In genomic region chr12:6333029-6333428, GRCh38 we compare ENCODE assay signal across 10 cellular contexts. TPM values are rescaled to one million over a fixed set of nuclear protein-coding genes. Genes with fewer than 3 reads are reported as not detected.
DNase-seq lines count a peak whose midpoint lies in the region; ATAC-seq and TF ChIP-seq lines count a peak whose summit lies in the region.
"Had no signal": no experiment of that assay in that cellular context is flagged by ENCODE, and none has a peak within 500 bp of the region (broad histone marks: within the 10 kb centered on the region; RNA-seq: fewer than 3 reads in every experiment).

No MANE protein-coding gene starts in this region.

- peaks cover 16% of the 10 kb centered on the region for H3K36me3 Mint-ChIP-seq in natural killer cell
- H3K36me3 Mint-ChIP-seq in natural killer cell treated with Interleukin-12 subunit alpha and Interleukin-12 subunit beta and Interleukin-15 and Interleukin-18, amount 100 ng/mL, for 72 hours, result peaks cover 18% of the 10 kb centered on the region

- no peaks in the 10 kb centered on the region for H3K9me3 Mint-ChIP-seq in natural killer cell
- no peaks in the 10 kb centered on the region for H3K9me3 Mint-ChIP-seq in natural killer cell treated with Interleukin-12 subunit alpha and Interleukin-12 subunit beta and Interleukin-15 and Interleukin-18, amount 100 ng/mL, for 72 hours

- TF ChIP-seq CTCF in natural killer cell (IDR thresholded peaks at IDR 0.05), result no peak
- no peak for TF ChIP-seq CTCF in adrenal gland (IDR thresholded peaks at IDR 0.05)
- TF ChIP-seq CTCF in vagina (IDR thresholded peaks at IDR 0.05), result no peak

- H3K4me1 ChIP-seq in adrenal gland (replicated peaks in 1 of 2), result peaks cover 31 to 87% of the 10 kb centered on the region in 2 donors
- H3K4me1 ChIP-seq in mucosa of rectum (ENCODE audit: control insufficient read depth in 2 of 2, insufficient read depth in 2 of 2, low read length in 2 of 2), result peaks cover 43 to 59% of the 10 kb centered on the region in 2 donors
- peaks cover 55% of the 10 kb centered on the region for H3K4me1 ChIP-seq in vagina

- peak overlapping the region; percentile 89 for H3K4me3 Mint-ChIP-seq in natural killer cell
- no peak overlapping the region for H3K4me3 Mint-ChIP-seq in natural killer cell treated with Interleukin-12 subunit alpha and Interleukin-12 subunit beta and Interleukin-15 and Interleukin-18, amount 100 ng/mL, for 72 hours

- no peak overlapping the region for H3K4me3 ChIP-seq in adrenal gland
- H3K4me3 ChIP-seq in mucosa of rectum (ENCODE audit: low read length in 2 of 2), result no peak overlapping the region
- no peak overlapping the region for H3K4me3 ChIP-seq in vagina

- peaks cover 13 to 44% of the 10 kb centered on the region in 2 donors for H3K4me1 Mint-ChIP-seq in natural killer cell
- peaks cover 50% of the 10 kb centered on the region in 2 donors for H3K4me1 Mint-ChIP-seq in natural killer cell treated with Interleukin-12 subunit alpha and Interleukin-12 subunit beta and Interleukin-15 and Interleukin-18, amount 100 ng/mL, for 72 hours (ENCODE audit: low read depth in 2 of 2)

- H3K27ac Mint-ChIP-seq in natural killer cell, result no peak overlapping the region
- H3K27ac Mint-ChIP-seq in natural killer cell treated with Interleukin-12 subunit alpha and Interleukin-12 subunit beta and Interleukin-15 and Interleukin-18, amount 100 ng/mL, for 72 hours, result no peak overlapping the region

- intact Hi-C loops in natural killer cell (cut with micrococcal nuclease), result no loop called here
- intact Hi-C loops in adrenal gland (cut with DNase I), result loop anchor here (5.0 to 10.0 kb wide), 2 partner anchors 134 to 202 kb away; partner anchors contain the start of gene GAPDH (in 1 of the 2)
- intact Hi-C loops in vagina (cut with DNase I), result loop anchor here (5.0 kb wide), 1 partner anchor 129 kb away; no protein-coding TSS in a partner anchor

- no peak for ATAC-seq in natural killer cell
- no peak for ATAC-seq in natural killer cell treated with Interleukin-12 subunit alpha and Interleukin-12 subunit beta and Interleukin-15 and Interleukin-18, amount 100 ng/mL, for 72 hours

- no peaks in the 10 kb centered on the region for H3K9me3 ChIP-seq in adrenal gland (replicated peaks in 1 of 3)
- H3K9me3 ChIP-seq in mucosa of rectum (ENCODE audit: control insufficient read depth in 2 of 2, low read length in 2 of 2), result no peaks in the 10 kb centered on the region
- H3K9me3 ChIP-seq in vagina, result no peaks in the 10 kb centered on the region

- 70 to 81% (median 74%) methylated on average over 8 to 9 of the region's 9 CpGs for WGBS in adrenal gland, 4 donors

- H3K27me3 Mint-ChIP-seq in natural killer cell (ENCODE audit: low read depth in 2 of 2), result no peaks in the 10 kb centered on the region
- no peaks in the 10 kb centered on the region for H3K27me3 Mint-ChIP-seq in natural killer cell treated with Interleukin-12 subunit alpha and Interleukin-12 subunit beta and Interleukin-15 and Interleukin-18, amount 100 ng/mL, for 72 hours

- H3K9ac ChIP-seq in mucosa of rectum (ENCODE audit: low read depth in 1 of 2, low read length in 2 of 2), result no peak overlapping the region

- peaks cover 0 to 68% of the 10 kb centered on the region in 2 donors for H3K36me3 ChIP-seq in adrenal gland (replicated peaks in 1 of 2)
- H3K36me3 ChIP-seq in mucosa of rectum (ENCODE audit: control insufficient read depth in 2 of 2, insufficient read depth in 2 of 2, low read length in 2 of 2), result peaks cover 56 to 64% of the 10 kb centered on the region in 2 donors
- peaks cover 0 to 60% of the 10 kb centered on the region in 2 donors for H3K36me3 ChIP-seq in vagina

- no peak for DNase-seq in natural killer cell
- no peak for DNase-seq in natural killer cell treated with Interleukin-12 subunit alpha and Interleukin-12 subunit beta and Interleukin-15 and Interleukin-18, amount 100 ng/mL, for 72 hours (ENCODE audit: low spot score)
- no peak for DNase-seq in adrenal gland
- DNase-seq in vagina (ENCODE audit: extremely low spot score in 2 of 2), result no peak
- no peak for DNase-seq in T1000 (lab: John Stamatoyannopoulos, UW)
- no peak for DNase-seq in NCI-H1930 (lab: John Stamatoyannopoulos, UW)
- DNase-seq in NCI-H187 (lab: John Stamatoyannopoulos, UW), result no peak
- DNase-seq: NCI-H2081 had no signal

- no peak for TF ChIP-seq POLR2A in adrenal gland (IDR thresholded peaks at IDR 0.05)
- TF ChIP-seq POLR2A in vagina (IDR thresholded peaks at IDR 0.05), result no peak

- H3K27me3 ChIP-seq in adrenal gland (no peaks in the 10 kb centered on the region), mucosa of rectum (ENCODE audit: control insufficient read depth in 2 of 2, insufficient read depth in 2 of 2, low read length in 2 of 2) (no peaks in the 10 kb centered on the region), vagina (no peaks in the 10 kb centered on the region)

- H3K27ac ChIP-seq in adrenal gland (peak overlapping the region in 3 of 5 donors; percentile 24 to 98 (median 62)), mucosa of rectum (ENCODE audit: low read depth in 2 of 2, low read length in 2 of 2) (peak overlapping the region; percentile 44 to 74), vagina (peak overlapping the region; percentile 2)

RNA-seq across cellular contexts. Expression of gene TNFRSF1A, which starts 8.8 kb away (rescaled TPM):
- total RNA-seq in natural killer cell, result 100 to 1,000 TPM in 1 of 3 donors, 10 to 100 TPM in 2; 75.7 to 116 (median 87.3) TPM
- total RNA-seq in natural killer cell treated with Interleukin-12 subunit alpha and Interleukin-12 subunit beta and Interleukin-15 and Interleukin-18, amount 100 ng/mL, for 72 hours, result 100 to 1,000 TPM in 1 of 2 donors, 10 to 100 TPM in 1; 83.2 to 102 TPM
- 100 to 1,000 TPM; 181 to 386 (median 262) TPM for total RNA-seq in adrenal gland
- polyA plus RNA-seq in adrenal gland, result 100 to 1,000 TPM in 2 of 3 donors, 10 to 100 TPM in 1; 91.8 to 167 (median 160) TPM
- total RNA-seq in vagina, result 271 TPM

RNA-seq across cellular contexts. Expression of gene PLEKHG6, which starts 22.5 kb away (rescaled TPM):
- not detected for total RNA-seq in natural killer cell
- total RNA-seq in natural killer cell treated with Interleukin-12 subunit alpha and Interleukin-12 subunit beta and Interleukin-15 and Interleukin-18, amount 100 ng/mL, for 72 hours, result not detected
- 1 to 10 TPM in 2 of 8 donors, under 1 TPM in 5, not detected in 1; 0.23 to 1.9 (median 0.51) TPM for total RNA-seq in adrenal gland
- polyA plus RNA-seq in adrenal gland, result 1 to 10 TPM in 1 of 3 donors, under 1 TPM in 1, not detected in 1; 0.32 to 5.8 TPM
- total RNA-seq in vagina, result 14.7 TPM
- total RNA-seq: dermis blood vessel endothelial cell had no signal

RNA-seq across cellular contexts. Expression of gene SCNN1A, which starts 42.3 kb away (rescaled TPM):
- total RNA-seq in natural killer cell, result 1 to 10 TPM; 1.5 to 3.0 (median 1.5) TPM
- total RNA-seq in natural killer cell treated with Interleukin-12 subunit alpha and Interleukin-12 subunit beta and Interleukin-15 and Interleukin-18, amount 100 ng/mL, for 72 hours, result not detected
- 10 to 100 TPM in 7 of 8 donors, 1 to 10 TPM in 1; 7.6 to 38.0 (median 17.3) TPM for total RNA-seq in adrenal gland
- 1 to 10 TPM; 4.3 to 5.3 (median 5.1) TPM for polyA plus RNA-seq in adrenal gland
- total RNA-seq in vagina, result 55.2 TPM

RNA-seq across cellular contexts. Expression of gene LTBR, which starts 50.9 kb away (rescaled TPM):
- total RNA-seq in natural killer cell (1 to 10 TPM; 3.7 to 5.8 (median 4.4) TPM), adrenal gland (100 to 1,000 TPM; 108 to 295 (median 174) TPM), vagina (146 TPM)
- 1 to 10 TPM; 2.3 to 3.9 TPM for total RNA-seq in natural killer cell treated with Interleukin-12 subunit alpha and Interleukin-12 subunit beta and Interleukin-15 and Interleukin-18, amount 100 ng/mL, for 72 hours
- polyA plus RNA-seq in adrenal gland, result 100 to 1,000 TPM in 2 of 3 donors, 10 to 100 TPM in 1; 71.0 to 165 (median 119) TPM

Comparison
In these comparisons a context has a peak if more than half of its experiments do, and no peak if none do; other contexts are left out.
1. H3K27ac ChIP-seq: peak in every context shown above with its lines; median percentile 62 in adrenal gland; 59 in mucosa of rectum; 2 in vagina.